Comparison of ENCODE assay signal across 10 cellular contexts in genomic region chr3:107208796-107209195, GRCh38.
A peak's percentile ranks its signal among the peaks of the same experiment; 100 is the strongest.
DNase-seq lines count a peak whose midpoint lies in the region; ATAC-seq and TF ChIP-seq lines count a peak whose summit lies in the region.
"Had no signal": no experiment of that assay in that cellular context is flagged by ENCODE, and none has a peak within 500 bp of the region (broad histone marks: within the 10 kb centered on the region; RNA-seq: fewer than 3 reads in every experiment).

No MANE protein-coding gene starts in this region.

- H3K79me2 ChIP-seq in PC-9 (ENCODE audit: low read depth): no peaks in the 10 kb centered on the region

- no peak overlapping the region for H3K4me3 ChIP-seq in PC-9
- no peak overlapping the region for H3K4me3 ChIP-seq in mesodermal cell (ENCODE audit: extremely low read depth, insufficient read depth, low read length, poor library complexity, severe bottlenecking)

- H3K27me3 ChIP-seq in PC-9 (ENCODE audit: insufficient read depth, low read depth): no peaks in the 10 kb centered on the region

- H3K4me2 ChIP-seq in PC-9: peak overlapping the region; percentile 37

- H3K36me3 ChIP-seq in PC-9 (ENCODE audit: low read depth) (no peaks in the 10 kb centered on the region), mesodermal cell (ENCODE audit: control insufficient read depth, insufficient read depth, low read length) (no peaks in the 10 kb centered on the region)

- no peaks in the 10 kb centered on the region for H4K20me1 ChIP-seq in PC-9 (ENCODE audit: insufficient read depth)

- CTCF ChIA-PET in PC-9 (lab: Charles Lee): interaction anchor here (1.2 to 1.4 kb wide), 2 partner anchors 212 to 221 kb away, joined by 3 read pairs; no protein-coding TSS in a partner anchor

- H2AFZ ChIP-seq in PC-9: 0 out of 2 replicates have a peak overlapping the region, but pooled peaks have one; percentile 3

- H3K4me1 ChIP-seq in PC-9 (replicated peaks; ENCODE audit: insufficient read depth) (peaks cover 32% of the 10 kb centered on the region), mesodermal cell (ENCODE audit: control insufficient read depth, insufficient read depth, low read length, poor library complexity, severe bottlenecking) (peaks cover 31% of the 10 kb centered on the region)

- H3K9me3 ChIP-seq in PC-9 (ENCODE audit: insufficient read depth, low read depth) (no peaks in the 10 kb centered on the region), mesodermal cell (ENCODE audit: control insufficient read depth, low read length) (no peaks in the 10 kb centered on the region)

- no TSS peak for BruUV-seq in PC-9 (replicated peaks; lab: Mats Ljungman, UMichigan)

- no peak for TF ChIP-seq CTCF in PC-9 (conservative IDR thresholded peaks at IDR 0.05)

- H3K27ac ChIP-seq in PC-9 (peak overlapping the region; percentile 75), cingulate gyrus (ENCODE audit: low read depth, low read length) (peak overlapping the region; percentile 92), mesodermal cell (ENCODE audit: low read depth, low read length, severe bottlenecking) (peak overlapping the region; percentile 93), substantia nigra (ENCODE audit: low read depth, low read length, poor library complexity, severe bottlenecking) (peak overlapping the region; percentile 82)

- H3K9me2 ChIP-seq in PC-9 (ENCODE audit: insufficient read depth): no peaks in the 10 kb centered on the region

- intact Hi-C loops in PC-9 (cut with micrococcal nuclease; ENCODE audit: unreplicated experiment): loop anchor here (1.0 to 2.0 kb wide), 2 partner anchors 9 to 32 kb away; no protein-coding TSS in a partner anchor

- ATAC-seq in HG03135 (IDR thresholded peaks at IDR 0.05; ENCODE audit: unreplicated experiment) (no peak), GM18519 (IDR thresholded peaks at IDR 0.05; ENCODE audit: low FRiP score, unreplicated experiment) (no peak)

- H3F3A ChIP-seq in PC-9 (ENCODE audit: insufficient read depth, low read depth): peaks cover 16% of the 10 kb centered on the region; the same call in 1 of the 2 replicates

- 80 to 83% methylated on average over 1 of the region's 1 CpG for WGBS in mesodermal cell (ENCODE audit: insufficient coverage in 2 of 2), 2 experiments

- POLR2A ChIA-PET in PC-9 (lab: Charles Lee; ENCODE audit: unreplicated experiment): no interaction called here

- DNase-seq in PC-9 (no peak), substantia nigra (lab: John Stamatoyannopoulos, UW) (no peak), GM19238 (ENCODE audit: insufficient read length, low spot score) (no peak), mucosa of gallbladder (ENCODE audit: low spot score) (no peak)
- DNase-seq: CD4-positive, CD25-positive, alpha-beta regulatory T cell; Kasumi-1 had no signal
